In the genomic region with DNA sequence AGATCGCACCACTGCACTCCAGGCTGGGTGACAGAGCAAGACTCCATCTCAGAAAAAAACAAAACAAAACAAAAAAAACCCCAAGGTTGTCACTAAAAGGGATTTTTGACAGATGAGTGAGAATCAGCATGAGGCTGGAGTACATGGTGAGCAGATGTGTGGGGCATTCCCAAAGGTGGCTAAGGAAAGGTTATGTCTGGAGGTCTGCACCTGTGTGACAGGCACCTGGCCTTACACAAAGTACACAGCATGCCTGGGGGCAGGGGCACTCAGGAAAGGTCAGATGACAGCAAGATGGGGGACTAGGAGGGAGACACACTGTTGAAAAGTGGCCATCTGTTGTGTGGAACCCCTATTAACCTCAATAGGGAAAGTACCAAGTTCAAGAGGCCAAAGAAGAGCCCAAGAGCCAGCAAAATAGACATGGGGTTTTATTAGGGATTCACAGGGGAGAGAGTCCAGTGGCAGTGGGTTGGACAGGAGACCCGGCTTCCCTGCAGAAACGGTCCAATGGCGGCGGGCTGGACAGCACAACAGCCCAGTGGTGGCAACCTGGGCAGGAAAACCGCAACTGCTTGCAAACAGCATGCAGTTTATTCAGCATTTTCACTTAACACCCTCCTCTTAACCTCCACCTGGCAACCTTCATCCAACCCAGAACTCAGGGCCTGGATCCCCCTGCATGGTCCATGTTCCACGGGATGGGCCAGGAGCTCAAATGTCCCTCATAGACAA, we compare ENCODE assay signal across 1 cellular context.
TF ChIP-seq lines count a peak whose summit lies in the region.

No MANE protein-coding gene starts in this region.

TF ChIP-seq in SK-N-SH, 30 proteins besides CTCF, POLR2A, EP300 and RAD21 (continued from another document):
- TF ChIP-seq, protein P1, sequence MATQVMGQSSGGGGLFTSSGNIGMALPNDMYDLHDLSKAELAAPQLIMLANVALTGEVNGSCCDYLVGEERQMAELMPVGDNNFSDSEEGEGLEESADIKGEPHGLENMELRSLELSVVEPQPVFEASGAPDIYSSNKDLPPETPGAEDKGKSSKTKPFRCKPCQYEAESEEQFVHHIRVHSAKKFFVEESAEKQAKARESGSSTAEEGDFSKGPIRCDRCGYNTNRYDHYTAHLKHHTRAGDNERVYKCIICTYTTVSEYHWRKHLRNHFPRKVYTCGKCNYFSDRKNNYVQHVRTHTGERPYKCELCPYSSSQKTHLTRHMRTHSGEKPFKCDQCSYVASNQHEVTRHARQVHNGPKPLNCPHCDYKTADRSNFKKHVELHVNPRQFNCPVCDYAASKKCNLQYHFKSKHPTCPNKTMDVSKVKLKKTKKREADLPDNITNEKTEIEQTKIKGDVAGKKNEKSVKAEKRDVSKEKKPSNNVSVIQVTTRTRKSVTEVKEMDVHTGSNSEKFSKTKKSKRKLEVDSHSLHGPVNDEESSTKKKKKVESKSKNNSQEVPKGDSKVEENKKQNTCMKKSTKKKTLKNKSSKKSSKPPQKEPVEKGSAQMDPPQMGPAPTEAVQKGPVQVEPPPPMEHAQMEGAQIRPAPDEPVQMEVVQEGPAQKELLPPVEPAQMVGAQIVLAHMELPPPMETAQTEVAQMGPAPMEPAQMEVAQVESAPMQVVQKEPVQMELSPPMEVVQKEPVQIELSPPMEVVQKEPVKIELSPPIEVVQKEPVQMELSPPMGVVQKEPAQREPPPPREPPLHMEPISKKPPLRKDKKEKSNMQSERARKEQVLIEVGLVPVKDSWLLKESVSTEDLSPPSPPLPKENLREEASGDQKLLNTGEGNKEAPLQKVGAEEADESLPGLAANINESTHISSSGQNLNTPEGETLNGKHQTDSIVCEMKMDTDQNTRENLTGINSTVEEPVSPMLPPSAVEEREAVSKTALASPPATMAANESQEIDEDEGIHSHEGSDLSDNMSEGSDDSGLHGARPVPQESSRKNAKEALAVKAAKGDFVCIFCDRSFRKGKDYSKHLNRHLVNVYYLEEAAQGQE (IDR thresholded peaks at IDR 0.05; ENCODE audit: low read depth, low read length): no peak
- TF ChIP-seq FOXJ3 (CRISPR knock-in tag; IDR thresholded peaks at IDR 0.05): no peak
- no peak for TF ChIP-seq JUND (IDR thresholded peaks at IDR 0.05)
- TF ChIP-seq TEAD4 (IDR thresholded peaks at IDR 0.05; ENCODE audit: borderline replicate concordance, insufficient read depth): no peak
- TF ChIP-seq POLR2AphosphoS5 (IDR thresholded peaks at IDR 0.05; ENCODE audit: low read depth, low read length): no peak
- TF ChIP-seq RFX5 (IDR thresholded peaks at IDR 0.05; ENCODE audit: low read length): no peak
- TF ChIP-seq, protein P2, sequence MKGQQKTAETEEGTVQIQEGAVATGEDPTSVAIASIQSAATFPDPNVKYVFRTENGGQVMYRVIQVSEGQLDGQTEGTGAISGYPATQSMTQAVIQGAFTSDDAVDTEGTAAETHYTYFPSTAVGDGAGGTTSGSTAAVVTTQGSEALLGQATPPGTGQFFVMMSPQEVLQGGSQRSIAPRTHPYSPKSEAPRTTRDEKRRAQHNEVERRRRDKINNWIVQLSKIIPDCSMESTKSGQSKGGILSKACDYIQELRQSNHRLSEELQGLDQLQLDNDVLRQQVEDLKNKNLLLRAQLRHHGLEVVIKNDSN (IDR thresholded peaks at IDR 0.05; ENCODE audit: borderline replicate concordance, low read depth): no peak
TF ChIP-seq in SK-N-SH: peak in this region for 0.
